Comparison of ENCODE assay signal across 12 cellular contexts in the genomic region with DNA sequence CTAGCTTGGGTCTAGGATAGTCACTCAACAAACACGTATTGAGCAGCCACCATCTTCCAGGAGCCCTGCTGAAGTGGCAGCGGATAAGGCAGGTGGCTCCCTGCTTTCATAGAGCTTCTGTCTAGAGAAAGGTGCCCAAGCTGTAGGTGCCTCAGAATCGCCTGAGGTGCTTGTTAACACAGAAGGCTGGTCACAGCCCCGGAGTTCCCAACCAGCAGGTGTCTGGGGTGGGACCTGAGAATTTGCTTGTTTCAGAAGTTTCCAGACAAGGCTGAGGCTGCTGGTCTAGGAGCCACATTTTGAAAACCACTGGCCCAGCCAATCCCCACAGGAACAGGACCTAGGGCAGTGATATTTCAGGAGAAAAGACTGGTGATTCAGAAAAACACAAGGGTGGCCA.
"Had no signal": no experiment of that assay in that cellular context is flagged by ENCODE, and none has a peak within 500 bp of the region (broad histone marks: within the 10 kb centered on the region; RNA-seq: fewer than 3 reads in every experiment).

No MANE protein-coding gene starts in this region.

- H3K9me3 Mint-ChIP-seq: activated CD8-positive, alpha-beta T cell treated with anti-CD3 and anti-CD28 coated beads for 36 hours; activated naive CD4-positive, alpha-beta T cell treated with anti-CD3 and anti-CD28 coated beads, Interleukin-2, amount 10 ng/mL, durations not matched to agents 7 days and 5 days; activated T-helper 17 cell treated with anti-CD3 and anti-CD28 coated beads, Interleukin-2, amount 50 U/mL, for 72 hours; dendritic cell treated with granulocyte-macrophage colony-stimulating factor and Interleukin-4, amounts not matched to agents 40 ng/mL and 50 ng/mL, for 4 days; effector memory CD8-positive, alpha-beta T cell; T-helper 2 cell treated with Interferon-gamma antibody and Interleukin-4, amounts not matched to agents 5 μg/mL and 100 μg/mL, for 36 hours had no signal

- H3K9me3 ChIP-seq: adrenal gland, gastroesophageal sphincter, right atrium auricular region, tibial nerve had no signal

- DNase-seq: activated CD8-positive, alpha-beta T cell treated with anti-CD3 and anti-CD28 coated beads for 36 hours; activated naive CD4-positive, alpha-beta T cell treated with anti-CD3 and anti-CD28 coated beads, Interleukin-2, amount 10 ng/mL, durations not matched to agents 7 days and 5 days; adrenal gland; effector memory CD8-positive, alpha-beta T cell had no signal

- H3K4me3 Mint-ChIP-seq: activated CD8-positive, alpha-beta T cell treated with anti-CD3 and anti-CD28 coated beads for 36 hours; activated naive CD4-positive, alpha-beta T cell treated with anti-CD3 and anti-CD28 coated beads, Interleukin-2, amount 10 ng/mL, durations not matched to agents 7 days and 5 days; activated T-helper 17 cell treated with anti-CD3 and anti-CD28 coated beads, Interleukin-2, amount 50 U/mL, for 72 hours; brain; dendritic cell treated with granulocyte-macrophage colony-stimulating factor and Interleukin-4, amounts not matched to agents 40 ng/mL and 50 ng/mL, for 4 days; effector memory CD8-positive, alpha-beta T cell had no signal

- H3K4me3 ChIP-seq: adrenal gland, gastroesophageal sphincter, right atrium auricular region, skin epidermis, tibial nerve had no signal

- H3K27me3 ChIP-seq: adrenal gland, gastroesophageal sphincter, right atrium auricular region, tibial nerve had no signal

- H3K27ac Mint-ChIP-seq: activated CD8-positive, alpha-beta T cell treated with anti-CD3 and anti-CD28 coated beads for 36 hours; activated naive CD4-positive, alpha-beta T cell treated with anti-CD3 and anti-CD28 coated beads, Interleukin-2, amount 10 ng/mL, durations not matched to agents 7 days and 5 days had no signal

- H3K27ac ChIP-seq: adrenal gland, tibial nerve had no signal

- H3K36me3 ChIP-seq: adrenal gland, gastroesophageal sphincter, right atrium auricular region, tibial nerve had no signal

- H3K36me3 Mint-ChIP-seq: activated naive CD4-positive, alpha-beta T cell treated with anti-CD3 and anti-CD28 coated beads, Interleukin-2, amount 10 ng/mL, durations not matched to agents 7 days and 5 days; brain had no signal

- ATAC-seq: activated CD8-positive, alpha-beta T cell treated with anti-CD3 and anti-CD28 coated beads for 36 hours; gastroesophageal sphincter had no signal

- H3K27me3 Mint-ChIP-seq: activated CD8-positive, alpha-beta T cell treated with anti-CD3 and anti-CD28 coated beads for 36 hours; activated T-helper 17 cell treated with anti-CD3 and anti-CD28 coated beads, Interleukin-2, amount 50 U/mL, for 72 hours; dendritic cell treated with granulocyte-macrophage colony-stimulating factor and Interleukin-4, amounts not matched to agents 40 ng/mL and 50 ng/mL, for 4 days had no signal
